ENCODE assay signal across 1 cellular context in the genomic region with DNA sequence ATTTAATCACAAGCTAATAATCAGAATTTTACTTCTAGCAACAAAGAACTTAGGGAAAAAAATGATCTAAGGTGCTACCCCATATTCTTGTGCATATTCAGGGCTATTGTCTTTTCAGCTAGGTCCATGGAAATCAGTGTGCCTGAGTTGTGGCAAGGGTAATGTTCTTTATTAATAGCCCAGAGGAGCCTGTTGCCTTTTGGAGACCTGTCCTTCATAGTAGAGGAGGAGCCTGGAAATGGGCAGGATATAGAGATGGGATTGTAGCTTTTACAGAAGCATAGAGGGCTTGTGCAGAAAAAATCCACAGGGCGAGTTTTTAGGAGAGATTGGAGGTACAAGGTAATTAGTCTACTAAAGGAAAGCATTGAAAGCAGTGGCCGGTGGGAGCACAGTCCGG.
TF ChIP-seq lines count a peak whose summit lies in the region.

No MANE protein-coding gene starts in this region.

TF ChIP-seq in WTC11, 78 proteins besides CTCF, POLR2A, EP300 and RAD21 (continued from another document):
- TF ChIP-seq ZBTB21 (CRISPR knock-in tag; IDR thresholded peaks at IDR 0.05; ENCODE audit: borderline replicate concordance): no peak
